Comparison of ENCODE assay signal across 26 cellular contexts in genomic region chr7:84829719-84830118, GRCh38.
"Had no signal": no experiment of that assay in that cellular context is flagged by ENCODE, and none has a peak within 500 bp of the region (broad histone marks: within the 10 kb centered on the region; RNA-seq: fewer than 3 reads in every experiment).

No MANE protein-coding gene starts in this region.

- H3K4me3 ChIP-seq: coronary artery, dorsolateral prefrontal cortex, gastrocnemius medialis, heart left ventricle had no signal

- H3K9me3 ChIP-seq: gastrocnemius medialis, heart left ventricle had no signal

- H3K36me3 ChIP-seq: gastrocnemius medialis, heart left ventricle had no signal

- H3K27me3 ChIP-seq: dorsolateral prefrontal cortex, gastrocnemius medialis, heart left ventricle had no signal

- H3K27ac ChIP-seq: coronary artery, dorsolateral prefrontal cortex, gastrocnemius medialis, heart left ventricle, VCaP had no signal

- DNase-seq: activated CD4-positive, alpha-beta memory T cell treated with anti-CD3 and anti-CD28 coated beads, Interleukin-2, amount 10 ng/mL, durations not matched to agents 7 days and 5 days; activated CD4-positive, alpha-beta T cell treated with anti-CD3 and anti-CD28 coated beads for 1 hour; activated CD4-positive, alpha-beta T cell treated with anti-CD3 and anti-CD28 coated beads for 4 hours; activated CD4-positive, alpha-beta T cell treated with anti-CD3 and anti-CD28 coated beads, Interleukin-2, amount 10 ng/mL, durations not matched to agents 7 days and 5 days; activated CD4-positive, alpha-beta T cell treated with anti-CD3 and anti-CD28 coated beads, Interleukin-2, amount 50 U/mL, for 4 hours; activated CD8-positive, alpha-beta memory T cell treated with anti-CD3 and anti-CD28 coated beads, Interleukin-2, amount 50 U/mL, for 48 hours; activated effector memory CD4-positive, alpha-beta T cell treated with Interleukin-2 at 50 U/mL for 16 hours; activated gamma-delta T cell treated with Interleukin-2 at 50 U/mL for 16 hours; activated naive CD4-positive, alpha-beta T cell treated with anti-CD3 and anti-CD28 coated beads, Interleukin-2, amount 50 U/mL, for 16 hours; activated naive CD4-positive, alpha-beta T cell treated with Interleukin-2 at 50 U/mL for 16 hours; activated T-cell treated with anti-CD3 and anti-CD28 coated beads for 4 hours; activated T-cell treated with anti-CD3 and anti-CD28 coated beads, Interleukin-2, amount 50 U/mL, for 24 hours; activated T-cell treated with anti-CD3 and anti-CD28 coated beads, Interleukin-2, amount 50 U/mL, for 72 hours; amygdala; aorta; dorsolateral prefrontal cortex; effector memory CD4-positive, alpha-beta T cell; endodermal cell; foreskin fibroblast; gastrocnemius medialis; glutamatergic neuron; heart left ventricle; T-helper 2 cell had no signal

- H3K4me1 ChIP-seq: gastrocnemius medialis, heart left ventricle had no signal

- FAIRE-seq: bronchial epithelial cell had no signal
